Comparison of ENCODE assay signal across 26 cellular contexts in genomic region chrX:42027367-42028025, GRCh38.
DNase-seq lines count a peak whose midpoint lies in the region; ATAC-seq, FAIRE-seq and TF ChIP-seq lines count a peak whose summit lies in the region.
"Had no signal": no experiment of that assay in that cellular context is flagged by ENCODE, and none has a peak within 500 bp of the region (broad histone marks: within the 10 kb centered on the region; RNA-seq: fewer than 3 reads in every experiment).

No MANE protein-coding gene starts in this region.

- no peak overlapping the region for H3K9ac ChIP-seq in mucosa of rectum (ENCODE audit: low read depth in 1 of 2, low read length in 2 of 2)
- H3K9ac ChIP-seq: neural progenitor cell had no signal

- ATAC-seq in HG02763 (IDR thresholded peaks at IDR 0.05; ENCODE audit: unreplicated experiment) (peak; percentile 50), body of pancreas (peak; percentile 68), GM18907 (IDR thresholded peaks at IDR 0.05; ENCODE audit: unreplicated experiment) (no peak)
- ATAC-seq: activated CD4-positive, CD25-positive, alpha-beta regulatory T cell treated with anti-CD3 and anti-CD28 coated beads, Interleukin-2, amount 50 U/mL, for 24 hours; esophagus mucosa; foreskin keratinocyte; heart right ventricle; right cardiac atrium had no signal

- TF ChIP-seq CTCF in body of pancreas (IDR thresholded peaks at IDR 0.05): no peak

- peak overlapping the region in 3 of 4 donors; percentile 4 to 60 (median 53) for H3K27ac ChIP-seq in body of pancreas
- H3K27ac ChIP-seq in mucosa of rectum (ENCODE audit: low read depth in 2 of 2, low read length in 2 of 2): peak overlapping the region; percentile 16 to 29
- H3K27ac ChIP-seq: ascending aorta, foreskin keratinocyte, heart right ventricle, neural progenitor cell had no signal

- H3K4me3 ChIP-seq in body of pancreas (no peak overlapping the region), mucosa of rectum (ENCODE audit: low read length in 2 of 2) (peak overlapping the region in 1 of 2 donors; percentile 51)
- H3K4me3 ChIP-seq: ascending aorta, heart right ventricle, neural progenitor cell had no signal

- peak in 2 of 3 donors; percentile 11 to 21 for TF ChIP-seq POLR2A in body of pancreas (IDR thresholded peaks at IDR 0.05)

- FAIRE-seq in GM18507 (lab: Jason Lieb, UNC): peak; percentile 73

- H3K9me3 ChIP-seq in body of pancreas: no peaks in the 10 kb centered on the region
- no peaks in the 10 kb centered on the region for H3K9me3 ChIP-seq in mucosa of rectum (ENCODE audit: control insufficient read depth in 2 of 2, low read length in 2 of 2)

- 8 to 23% methylated on average over 3 of the region's 3 CpGs for WGBS in body of pancreas, 2 donors

- H3K4me1 ChIP-seq in body of pancreas (peaks cover 28% of the 10 kb centered on the region), mucosa of rectum (ENCODE audit: control insufficient read depth in 2 of 2, insufficient read depth in 2 of 2, low read length in 2 of 2) (no peaks in the 10 kb centered on the region)
- H3K4me1 ChIP-seq: ascending aorta, foreskin keratinocyte, heart right ventricle, neural progenitor cell had no signal

- no peak for DNase-seq in GM18507 (ENCODE audit: extremely low spot score, insufficient read length, low read depth)
- peak in 2 of 4 donors; percentile 10 to 33 for DNase-seq in body of pancreas
- no peak for DNase-seq in NOMO-1 treated with dmso at 0.1 percent for 144 hours (lab: John Stamatoyannopoulos, UW; ENCODE audit: unreplicated experiment)
- no peak for DNase-seq in amniotic stem cell (lab: John Stamatoyannopoulos, UW)
- DNase-seq in NCI-H146 treated with DMSO at 0.1 percent for 48 hours (lab: John Stamatoyannopoulos, UW; ENCODE audit: unreplicated experiment): no peak
- DNase-seq: activated CD4-positive, alpha-beta memory T cell treated with anti-CD3 and anti-CD28 coated beads for 36 hours; activated naive CD8-positive, alpha-beta T cell treated with anti-CD3 and anti-CD28 coated beads for 36 hours; caudate nucleus; foreskin keratinocyte; GDM1; HCEC 1CT; heart right ventricle; NCI-H1105; NCI-H2081 treated with DMSO at 0.1 percent for 48 hours; NCI-H446; NCI-H82; right cardiac atrium; stimulated activated CD4-positive, alpha-beta T cell treated with anti-CD3 and anti-CD28 coated beads, Interleukin-2, amount 100 ng/mL, for 48 hours; trophoblast cell had no signal

- no peaks in the 10 kb centered on the region for H3K27me3 ChIP-seq in body of pancreas
- no peaks in the 10 kb centered on the region for H3K27me3 ChIP-seq in mucosa of rectum (ENCODE audit: control insufficient read depth in 2 of 2, insufficient read depth in 2 of 2, low read length in 2 of 2)
- H3K27me3 ChIP-seq: ascending aorta, foreskin keratinocyte, neural progenitor cell had no signal

- intact Hi-C loops in body of pancreas (cut with DNase I): no loop called here

- no peaks in the 10 kb centered on the region for H3K36me3 ChIP-seq in body of pancreas (replicated peaks in 1 of 2; ENCODE audit: insufficient read depth in 1 of 2, low read depth in 2 of 2)
- no peaks in the 10 kb centered on the region for H3K36me3 ChIP-seq in mucosa of rectum (ENCODE audit: control insufficient read depth in 2 of 2, insufficient read depth in 2 of 2, low read length in 2 of 2)
- H3K36me3 ChIP-seq: ascending aorta, heart right ventricle, neural progenitor cell had no signal
